Comparison of ENCODE assay signal across 23 cellular contexts in genomic region chr7:114620208-114620607, GRCh38.
"Had no signal": no experiment of that assay in that cellular context is flagged by ENCODE, and none has a peak within 500 bp of the region (broad histone marks: within the 10 kb centered on the region; RNA-seq: fewer than 3 reads in every experiment).

No MANE protein-coding gene starts in this region.

- ATAC-seq: activated CD4-positive, CD25-positive, alpha-beta regulatory T cell treated with anti-CD3 and anti-CD28 coated beads, Interleukin-2, amount 50 U/mL, for 24 hours; activated T-cell treated with anti-CD3 and anti-CD28 coated beads, Interleukin-2, amount 50 U/mL, for 4 hours; activated T-helper 17 cell treated with anti-CD3 and anti-CD28 coated beads, Interleukin-2, amount 50 U/mL, for 72 hours; gastroesophageal sphincter; sciatic nerve; stimulated activated naive CD8-positive, alpha-beta T cell treated with anti-CD3 and anti-CD28 coated beads, Interleukin-15, Interleukin-2, amounts not matched to agents 100 U/mL and 50 U/mL, for 24 hours had no signal

- H3K4me2 ChIP-seq: hepatocyte had no signal

- H3K27me3 ChIP-seq: breast epithelium, gastroesophageal sphincter, hepatocyte, ovary, testis, transverse colon had no signal

- H3K36me3 ChIP-seq: breast epithelium, gastroesophageal sphincter, left ventricle myocardium inferior, ovary, transverse colon had no signal

- H3K27ac ChIP-seq: breast epithelium, gastroesophageal sphincter, hepatocyte, left ventricle myocardium inferior, ovary, skin epidermis, testis, transverse colon, VCaP had no signal

- H3K4me1 ChIP-seq: breast epithelium, left ventricle myocardium inferior, testis, transverse colon had no signal

- DNase-seq: activated CD4-positive, alpha-beta memory T cell treated with anti-CD3 and anti-CD28 coated beads, Interleukin-2, amount 10 ng/mL, durations not matched to agents 7 days and 5 days; activated CD4-positive, alpha-beta T cell treated with anti-CD3 and anti-CD28 coated beads, Interleukin-2, amount 10 ng/mL, durations not matched to agents 24 days and 14 days; activated CD8-positive, alpha-beta memory T cell treated with anti-CD3 and anti-CD28 coated beads, Interleukin-2, amount 50 U/mL, for 48 hours; activated gamma-delta T cell treated with Interleukin-2 at 50 U/mL for 16 hours; activated T-cell treated with anti-CD3 and anti-CD28 coated beads, Interleukin-2, amount 50 U/mL, for 4 hours; central memory CD4-positive, alpha-beta T cell; islet precursor cell; left ventricle myocardium inferior; ovary; retina; stimulated activated CD4-positive, alpha-beta T cell treated with anti-CD3 and anti-CD28 coated beads, Interleukin-12 subunit alpha, Interleukin-12 subunit beta, amount 100 ng/mL, for 4 hours; stimulated activated CD4-positive, alpha-beta T cell treated with anti-CD3 and anti-CD28 coated beads, Interleukin-4, amount 100 ng/mL, for 1 hour; stimulated activated naive CD8-positive, alpha-beta T cell treated with anti-CD3 and anti-CD28 coated beads, Interleukin-15, Interleukin-2, amounts not matched to agents 100 U/mL and 50 U/mL, for 24 hours; testis; transverse colon had no signal

- H3K9me3 ChIP-seq: breast epithelium, gastroesophageal sphincter, left ventricle myocardium inferior, ovary, testis, transverse colon had no signal

- H3K79me2 ChIP-seq: hepatocyte had no signal

- H3K4me3 ChIP-seq: breast epithelium, gastroesophageal sphincter, hepatocyte, left ventricle myocardium inferior, ovary, skin epidermis, testis, transverse colon had no signal
